In the genomic region with DNA sequence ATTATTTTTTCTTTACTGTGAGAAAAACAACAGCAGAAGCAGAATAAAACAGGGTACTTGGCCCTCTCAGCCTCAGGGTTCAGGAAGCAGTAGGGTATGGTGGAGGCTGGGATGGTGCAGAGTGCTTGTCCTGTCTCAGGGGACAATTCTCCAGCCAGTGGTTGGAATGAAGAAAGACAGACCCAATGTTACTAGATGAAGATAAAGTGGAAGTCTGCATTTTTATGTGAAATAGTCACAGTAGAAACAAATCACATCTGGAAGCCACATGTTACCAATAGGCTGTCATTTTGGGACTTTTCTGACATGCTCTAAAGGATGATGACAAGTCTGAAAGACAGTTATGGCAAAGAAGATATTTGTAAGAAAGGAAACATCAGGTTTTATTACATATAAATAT, we compare ENCODE assay signal across 2 cellular contexts.
A peak's percentile ranks its signal among the peaks of the same experiment; 100 is the strongest.
TF ChIP-seq lines count a peak whose summit lies in the region.

No MANE protein-coding gene starts in this region.

TF ChIP-seq in SK-N-SH treated with all-trans-retinoic acid at 6 μM for 48 hours, 23 proteins besides CTCF, POLR2A, EP300 and RAD21:
- TF ChIP-seq, protein P1, sequence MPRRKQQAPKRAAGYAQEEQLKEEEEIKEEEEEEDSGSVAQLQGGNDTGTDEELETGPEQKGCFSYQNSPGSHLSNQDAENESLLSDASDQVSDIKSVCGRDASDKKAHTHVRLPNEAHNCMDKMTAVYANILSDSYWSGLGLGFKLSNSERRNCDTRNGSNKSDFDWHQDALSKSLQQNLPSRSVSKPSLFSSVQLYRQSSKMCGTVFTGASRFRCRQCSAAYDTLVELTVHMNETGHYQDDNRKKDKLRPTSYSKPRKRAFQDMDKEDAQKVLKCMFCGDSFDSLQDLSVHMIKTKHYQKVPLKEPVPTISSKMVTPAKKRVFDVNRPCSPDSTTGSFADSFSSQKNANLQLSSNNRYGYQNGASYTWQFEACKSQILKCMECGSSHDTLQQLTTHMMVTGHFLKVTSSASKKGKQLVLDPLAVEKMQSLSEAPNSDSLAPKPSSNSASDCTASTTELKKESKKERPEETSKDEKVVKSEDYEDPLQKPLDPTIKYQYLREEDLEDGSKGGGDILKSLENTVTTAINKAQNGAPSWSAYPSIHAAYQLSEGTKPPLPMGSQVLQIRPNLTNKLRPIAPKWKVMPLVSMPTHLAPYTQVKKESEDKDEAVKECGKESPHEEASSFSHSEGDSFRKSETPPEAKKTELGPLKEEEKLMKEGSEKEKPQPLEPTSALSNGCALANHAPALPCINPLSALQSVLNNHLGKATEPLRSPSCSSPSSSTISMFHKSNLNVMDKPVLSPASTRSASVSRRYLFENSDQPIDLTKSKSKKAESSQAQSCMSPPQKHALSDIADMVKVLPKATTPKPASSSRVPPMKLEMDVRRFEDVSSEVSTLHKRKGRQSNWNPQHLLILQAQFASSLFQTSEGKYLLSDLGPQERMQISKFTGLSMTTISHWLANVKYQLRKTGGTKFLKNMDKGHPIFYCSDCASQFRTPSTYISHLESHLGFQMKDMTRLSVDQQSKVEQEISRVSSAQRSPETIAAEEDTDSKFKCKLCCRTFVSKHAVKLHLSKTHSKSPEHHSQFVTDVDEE (CRISPR knock-in tag; IDR thresholded peaks at IDR 0.05): peak; percentile 87
- TF ChIP-seq TCF4 (CRISPR knock-in tag; IDR thresholded peaks at IDR 0.05; ENCODE audit: borderline replicate concordance): peak; percentile 93
- no peak for TF ChIP-seq GLIS3 (CRISPR knock-in tag; IDR thresholded peaks at IDR 0.05)

TF ChIP-seq in GM23338, 12 proteins besides CTCF, POLR2A, EP300 and RAD21 (continued from another document):
- TF ChIP-seq, protein P2, sequence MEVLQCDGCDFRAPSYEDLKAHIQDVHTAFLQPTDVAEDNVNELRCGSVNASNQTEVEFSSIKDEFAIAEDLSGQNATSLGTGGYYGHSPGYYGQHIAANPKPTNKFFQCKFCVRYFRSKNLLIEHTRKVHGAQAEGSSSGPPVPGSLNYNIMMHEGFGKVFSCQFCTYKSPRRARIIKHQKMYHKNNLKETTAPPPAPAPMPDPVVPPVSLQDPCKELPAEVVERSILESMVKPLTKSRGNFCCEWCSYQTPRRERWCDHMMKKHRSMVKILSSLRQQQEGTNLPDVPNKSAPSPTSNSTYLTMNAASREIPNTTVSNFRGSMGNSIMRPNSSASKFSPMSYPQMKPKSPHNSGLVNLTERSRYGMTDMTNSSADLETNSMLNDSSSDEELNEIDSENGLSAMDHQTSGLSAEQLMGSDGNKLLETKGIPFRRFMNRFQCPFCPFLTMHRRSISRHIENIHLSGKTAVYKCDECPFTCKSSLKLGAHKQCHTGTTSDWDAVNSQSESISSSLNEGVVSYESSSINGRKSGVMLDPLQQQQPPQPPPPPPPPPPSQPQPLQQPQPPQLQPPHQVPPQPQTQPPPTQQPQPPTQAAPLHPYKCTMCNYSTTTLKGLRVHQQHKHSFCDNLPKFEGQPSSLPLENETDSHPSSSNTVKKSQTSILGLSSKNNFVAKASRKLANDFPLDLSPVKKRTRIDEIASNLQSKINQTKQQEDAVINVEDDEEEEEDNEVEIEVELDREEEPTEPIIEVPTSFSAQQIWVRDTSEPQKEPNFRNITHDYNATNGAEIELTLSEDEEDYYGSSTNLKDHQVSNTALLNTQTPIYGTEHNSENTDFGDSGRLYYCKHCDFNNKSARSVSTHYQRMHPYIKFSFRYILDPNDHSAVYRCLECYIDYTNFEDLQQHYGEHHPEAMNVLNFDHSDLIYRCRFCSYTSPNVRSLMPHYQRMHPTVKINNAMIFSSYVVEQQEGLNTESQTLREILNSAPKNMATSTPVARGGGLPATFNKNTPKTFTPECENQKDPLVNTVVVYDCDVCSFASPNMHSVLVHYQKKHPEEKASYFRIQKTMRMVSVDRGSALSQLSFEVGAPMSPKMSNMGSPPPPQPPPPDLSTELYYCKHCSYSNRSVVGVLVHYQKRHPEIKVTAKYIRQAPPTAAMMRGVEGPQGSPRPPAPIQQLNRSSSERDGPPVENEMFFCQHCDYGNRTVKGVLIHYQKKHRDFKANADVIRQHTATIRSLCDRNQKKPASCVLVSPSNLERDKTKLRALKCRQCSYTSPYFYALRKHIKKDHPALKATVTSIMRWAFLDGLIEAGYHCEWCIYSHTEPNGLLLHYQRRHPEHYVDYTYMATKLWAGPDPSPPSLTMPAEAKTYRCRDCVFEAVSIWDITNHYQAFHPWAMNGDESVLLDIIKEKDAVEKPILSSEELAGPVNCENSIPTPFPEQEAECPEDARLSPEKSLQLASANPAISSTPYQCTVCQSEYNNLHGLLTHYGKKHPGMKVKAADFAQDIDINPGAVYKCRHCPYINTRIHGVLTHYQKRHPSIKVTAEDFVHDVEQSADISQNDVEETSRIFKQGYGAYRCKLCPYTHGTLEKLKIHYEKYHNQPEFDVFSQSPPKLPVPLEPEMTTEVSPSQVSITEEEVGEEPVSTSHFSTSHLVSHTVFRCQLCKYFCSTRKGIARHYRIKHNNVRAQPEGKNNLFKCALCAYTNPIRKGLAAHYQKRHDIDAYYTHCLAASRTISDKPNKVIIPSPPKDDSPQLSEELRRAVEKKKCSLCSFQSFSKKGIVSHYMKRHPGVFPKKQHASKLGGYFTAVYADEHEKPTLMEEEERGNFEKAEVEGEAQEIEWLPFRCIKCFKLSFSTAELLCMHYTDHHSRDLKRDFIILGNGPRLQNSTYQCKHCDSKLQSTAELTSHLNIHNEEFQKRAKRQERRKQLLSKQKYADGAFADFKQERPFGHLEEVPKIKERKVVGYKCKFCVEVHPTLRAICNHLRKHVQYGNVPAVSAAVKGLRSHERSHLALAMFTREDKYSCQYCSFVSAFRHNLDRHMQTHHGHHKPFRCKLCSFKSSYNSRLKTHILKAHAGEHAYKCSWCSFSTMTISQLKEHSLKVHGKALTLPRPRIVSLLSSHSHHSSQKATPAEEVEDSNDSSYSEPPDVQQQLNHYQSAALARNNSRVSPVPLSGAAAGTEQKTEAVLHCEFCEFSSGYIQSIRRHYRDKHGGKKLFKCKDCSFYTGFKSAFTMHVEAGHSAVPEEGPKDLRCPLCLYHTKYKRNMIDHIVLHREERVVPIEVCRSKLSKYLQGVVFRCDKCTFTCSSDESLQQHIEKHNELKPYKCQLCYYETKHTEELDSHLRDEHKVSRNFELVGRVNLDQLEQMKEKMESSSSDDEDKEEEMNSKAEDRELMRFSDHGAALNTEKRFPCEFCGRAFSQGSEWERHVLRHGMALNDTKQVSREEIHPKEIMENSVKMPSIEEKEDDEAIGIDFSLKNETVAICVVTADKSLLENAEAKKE (CRISPR knock-in tag; IDR thresholded peaks at IDR 0.05): no peak
- no peak for TF ChIP-seq EZH2phosphoT487 (IDR thresholded peaks at IDR 0.05; ENCODE audit: unreplicated experiment)
- no peak for TF ChIP-seq POLR2AphosphoS5 (IDR thresholded peaks at IDR 0.05; ENCODE audit: low read depth)
